32 cellular contexts compared by ENCODE assay signal in the genomic region with DNA sequence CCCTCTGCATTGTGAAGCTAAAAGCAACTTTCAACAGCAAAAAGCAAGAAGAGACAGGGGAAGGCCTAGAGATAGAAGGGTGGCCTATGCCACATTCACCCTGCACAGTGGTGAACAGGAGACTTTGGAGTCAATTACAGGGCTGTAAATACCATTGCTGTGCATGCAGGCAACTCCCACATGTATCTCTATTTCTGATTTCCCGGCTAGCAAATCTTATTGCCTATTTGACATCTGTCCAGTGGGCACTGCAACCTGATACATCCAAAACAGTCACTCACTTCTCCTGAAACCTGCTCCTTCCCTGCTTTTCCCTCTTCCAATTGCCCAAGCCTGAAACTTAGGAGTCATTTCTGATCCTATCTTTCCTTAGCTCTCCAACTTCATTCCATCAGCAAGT. TPM values are rescaled to one million over a fixed set of nuclear protein-coding genes. Genes with fewer than 3 reads are reported as not detected.
DNase-seq lines count a peak whose midpoint lies in the region; ATAC-seq and TF ChIP-seq lines count a peak whose summit lies in the region.
"Had no signal": no experiment of that assay in that cellular context is flagged by ENCODE, and none has a peak within 500 bp of the region (broad histone marks: within the 10 kb centered on the region; RNA-seq: fewer than 3 reads in every experiment).

No MANE protein-coding gene starts in this region.

- H3K4me3 Mint-ChIP-seq in CD14-positive monocyte: no peak overlapping the region
- H3K4me3 Mint-ChIP-seq in dendritic cell treated with granulocyte-macrophage colony-stimulating factor and Interleukin-4, amounts not matched to agents 40 ng/mL and 50 ng/mL, for 4 days: no peak overlapping the region
- no peak overlapping the region for H3K4me3 Mint-ChIP-seq in stimulated activated effector memory CD8-positive, alpha-beta T cell treated with anti-CD3 and anti-CD28 coated beads, Interleukin-12 subunit alpha, Interleukin-12 subunit beta, amount 100 ng/mL, for 72 hours
- H3K4me3 Mint-ChIP-seq: activated CD8-positive, alpha-beta memory T cell treated with anti-CD3 and anti-CD28 coated beads, Interleukin-2, amount 10 ng/mL, durations not matched to agents 7 days and 5 days; activated T-cell treated with anti-CD3 and anti-CD28 coated beads, Interleukin-2, amount 50 U/mL, for 4 hours; mesothelial cell of epicardium; nephron had no signal

- no peak for ATAC-seq in stimulated activated effector memory CD8-positive, alpha-beta T cell treated with anti-CD3 and anti-CD28 coated beads, Interleukin-12 subunit alpha, Interleukin-12 subunit beta, amount 100 ng/mL, for 72 hours
- no peak for ATAC-seq in body of pancreas
- ATAC-seq: activated CD8-positive, alpha-beta memory T cell treated with anti-CD3 and anti-CD28 coated beads, Interleukin-2, amount 10 ng/mL, durations not matched to agents 7 days and 5 days; activated T-cell treated with anti-CD3 and anti-CD28 coated beads, Interleukin-2, amount 50 U/mL, for 4 hours; pancreas had no signal

- H3K4me1 ChIP-seq in neutrophil (ENCODE audit: control insufficient read depth in 1 of 2, insufficient read depth in 1 of 2, low read depth in 1 of 2, low read length in 1 of 2) (peaks cover 90 to 97% of the 10 kb centered on the region in 2 experiments), body of pancreas (no peaks in the 10 kb centered on the region)
- H3K4me1 ChIP-seq: HAP-1, pancreas had no signal

- no peak for TF ChIP-seq POLR2A in body of pancreas (IDR thresholded peaks at IDR 0.05)

- H3K27me3 Mint-ChIP-seq in CD14-positive monocyte (ENCODE audit: low read depth in 3 of 3): peaks cover 0 to 6% (median 1%) of the 10 kb centered on the region in 3 donors
- H3K27me3 Mint-ChIP-seq in dendritic cell treated with granulocyte-macrophage colony-stimulating factor and Interleukin-4, amounts not matched to agents 40 ng/mL and 50 ng/mL, for 4 days: no peaks in the 10 kb centered on the region

- no peaks in the 10 kb centered on the region for H3K9me3 ChIP-seq in neutrophil
- H3K9me3 ChIP-seq in body of pancreas: no peaks in the 10 kb centered on the region
- H3K9me3 ChIP-seq: HAP-1, MG63, pancreas, SJCRH30, tibial nerve had no signal

- H3K4me1 Mint-ChIP-seq in CD14-positive monocyte: peaks cover 62% of the 10 kb centered on the region
- H3K4me1 Mint-ChIP-seq in dendritic cell treated with granulocyte-macrophage colony-stimulating factor and Interleukin-4, amounts not matched to agents 40 ng/mL and 50 ng/mL, for 4 days (ENCODE audit: low read depth): peaks cover 50% of the 10 kb centered on the region
- H3K4me1 Mint-ChIP-seq in stimulated activated effector memory CD8-positive, alpha-beta T cell treated with anti-CD3 and anti-CD28 coated beads, Interleukin-12 subunit alpha, Interleukin-12 subunit beta, amount 100 ng/mL, for 72 hours: peaks cover 6% of the 10 kb centered on the region
- H3K4me1 Mint-ChIP-seq: activated CD8-positive, alpha-beta memory T cell treated with anti-CD3 and anti-CD28 coated beads, Interleukin-2, amount 10 ng/mL, durations not matched to agents 7 days and 5 days had no signal

- no peak for TF ChIP-seq CTCF in CD14-positive monocyte (IDR thresholded peaks at IDR 0.05)
- no peak for TF ChIP-seq CTCF in neutrophil (IDR thresholded peaks at IDR 0.05)
- TF ChIP-seq CTCF in body of pancreas (IDR thresholded peaks at IDR 0.05): no peak

- 60 to 62% methylated on average over 1 of the region's 1 CpG for WGBS in body of pancreas, 2 donors

- H3K27ac Mint-ChIP-seq in CD14-positive monocyte: peak overlapping the region in 5 of 7 donors; percentile 57 to 93 (median 80)
- H3K27ac Mint-ChIP-seq in dendritic cell treated with granulocyte-macrophage colony-stimulating factor and Interleukin-4, amounts not matched to agents 40 ng/mL and 50 ng/mL, for 4 days: peak overlapping the region; percentile 3
- H3K27ac Mint-ChIP-seq in stimulated activated effector memory CD8-positive, alpha-beta T cell treated with anti-CD3 and anti-CD28 coated beads, Interleukin-12 subunit alpha, Interleukin-12 subunit beta, amount 100 ng/mL, for 72 hours: no peak overlapping the region
- H3K27ac Mint-ChIP-seq: activated CD8-positive, alpha-beta memory T cell treated with anti-CD3 and anti-CD28 coated beads, Interleukin-2, amount 10 ng/mL, durations not matched to agents 7 days and 5 days; mesothelial cell of epicardium; nephron had no signal

- peaks cover 22 to 25% of the 10 kb centered on the region in 2 donors for H3K36me3 Mint-ChIP-seq in CD14-positive monocyte
- peaks cover 24% of the 10 kb centered on the region for H3K36me3 Mint-ChIP-seq in dendritic cell treated with granulocyte-macrophage colony-stimulating factor and Interleukin-4, amounts not matched to agents 40 ng/mL and 50 ng/mL, for 4 days (ENCODE audit: low read depth)
- H3K36me3 Mint-ChIP-seq in stimulated activated effector memory CD8-positive, alpha-beta T cell treated with anti-CD3 and anti-CD28 coated beads, Interleukin-12 subunit alpha, Interleukin-12 subunit beta, amount 100 ng/mL, for 72 hours: no peaks in the 10 kb centered on the region
- H3K36me3 Mint-ChIP-seq: activated CD8-positive, alpha-beta memory T cell treated with anti-CD3 and anti-CD28 coated beads, Interleukin-2, amount 10 ng/mL, durations not matched to agents 7 days and 5 days; mesothelial cell of epicardium had no signal

- H3K27me3 ChIP-seq in neutrophil (peaks cover 10% of the 10 kb centered on the region), body of pancreas (no peaks in the 10 kb centered on the region)
- H3K27me3 ChIP-seq: BLaER1, MG63, pancreas, SJCRH30, tibial nerve had no signal

- H3K36me3 ChIP-seq in neutrophil (peaks cover 44% of the 10 kb centered on the region), body of pancreas (replicated peaks in 1 of 2; ENCODE audit: insufficient read depth in 1 of 2, low read depth in 2 of 2) (no peaks in the 10 kb centered on the region)
- H3K36me3 ChIP-seq: BLaER1, HAP-1, MG63, pancreas, SJCRH30, tibial nerve had no signal

- H3K4me3 ChIP-seq in neutrophil (ENCODE audit: low read depth in 1 of 2, low read length in 1 of 2) (peak overlapping the region; percentile 57 to 63), body of pancreas (no peak overlapping the region)
- H3K4me3 ChIP-seq: BLaER1, HAP-1, MG63, pancreas, SJCRH30, skin epidermis, tibial nerve had no signal

- H3K27ac ChIP-seq in neutrophil (peak overlapping the region; percentile 95), body of pancreas (no peak overlapping the region)
- H3K27ac ChIP-seq: KMS-11, pancreas, SJCRH30 had no signal

- intact Hi-C loops in CD14-positive monocyte (cut with micrococcal nuclease): no loop called here
- intact Hi-C loops in dendritic cell treated with granulocyte-macrophage colony-stimulating factor and Interleukin-4, amounts not matched to agents 40 ng/mL and 50 ng/mL, for 4 days (cut with micrococcal nuclease): no loop called here
- intact Hi-C loops in body of pancreas (cut with DNase I): no loop called here

- peaks cover 0 to 4% (median 1%) of the 10 kb centered on the region in 7 donors for H3K9me3 Mint-ChIP-seq in CD14-positive monocyte
- peaks cover 10% of the 10 kb centered on the region for H3K9me3 Mint-ChIP-seq in dendritic cell treated with granulocyte-macrophage colony-stimulating factor and Interleukin-4, amounts not matched to agents 40 ng/mL and 50 ng/mL, for 4 days
- H3K9me3 Mint-ChIP-seq in stimulated activated effector memory CD8-positive, alpha-beta T cell treated with anti-CD3 and anti-CD28 coated beads, Interleukin-12 subunit alpha, Interleukin-12 subunit beta, amount 100 ng/mL, for 72 hours: no peaks in the 10 kb centered on the region
- H3K9me3 Mint-ChIP-seq: activated T-cell treated with anti-CD3 and anti-CD28 coated beads, Interleukin-2, amount 50 U/mL, for 4 hours; mesothelial cell of epicardium; nephron had no signal

- DNase-seq in CD14-positive monocyte (ENCODE audit: low spot score): no peak
- peak; percentile 56 for DNase-seq in NAMALWA (ENCODE audit: low spot score)
- DNase-seq in stimulated activated effector memory CD8-positive, alpha-beta T cell treated with anti-CD3 and anti-CD28 coated beads, Interleukin-12 subunit alpha, Interleukin-12 subunit beta, amount 100 ng/mL, for 72 hours (ENCODE audit: low spot score in 2 of 2): no peak
- DNase-seq in body of pancreas: no peak
- DNase-seq in pons (ENCODE audit: low spot score): no peak
- no peak for DNase-seq in stimulated activated CD4-positive, alpha-beta T cell treated with anti-CD3 and anti-CD28 coated beads, Interleukin-12 subunit alpha, Interleukin-12 subunit beta, amount 100 ng/mL, for 4 hours
- DNase-seq: activated CD4-positive, alpha-beta T cell treated with anti-CD3 and anti-CD28 coated beads, Interleukin-2, amount 50 U/mL, for 1 hour; activated CD8-positive, alpha-beta memory T cell treated with anti-CD3 and anti-CD28 coated beads, Interleukin-2, amount 10 ng/mL, durations not matched to agents 7 days and 5 days; activated gamma-delta T cell treated with Interleukin-2 at 50 U/mL for 16 hours; activated T-cell treated with anti-CD3 and anti-CD28 coated beads, Interleukin-2, amount 50 U/mL, for 4 hours; caudate nucleus; DMS53; glutamatergic neuron; MG63; NCI-H1105 treated with DMSO at 0.1 percent for 48 hours; NCI-H1930; NCI-H524 treated with DMSO at 0.1 percent for 48 hours; pancreas; retina; SJCRH30; stimulated activated CD4-positive, alpha-beta T cell treated with anti-CD3 and anti-CD28 coated beads, Interleukin-2, amount 100 ng/mL, for 24 hours had no signal

RNA-seq across cellular contexts. Expression of a gene that starts 13.4 kb away (rescaled TPM):
- 1 to 10 TPM; 1.5 to 2.8 TPM for polyA plus RNA-seq in CD14-positive monocyte
- total RNA-seq in body of pancreas: 1 to 10 TPM; 2.1 to 2.3 TPM
- total RNA-seq: activated CD8-positive, alpha-beta memory T cell treated with anti-CD3 and anti-CD28 coated beads, Interleukin-2, amount 10 ng/mL, durations not matched to agents 7 days and 5 days; G401; RPMI7951 had no signal

Comparison
In these comparisons a context has a peak if more than half of its experiments do, and no peak if none do; other contexts are left out.
1. H3K4me3 ChIP-seq: peak in neutrophil (2 of 2); none in body of pancreas (0 of 2).